ENCODE assay signal across 18 cellular contexts in the genomic region with DNA sequence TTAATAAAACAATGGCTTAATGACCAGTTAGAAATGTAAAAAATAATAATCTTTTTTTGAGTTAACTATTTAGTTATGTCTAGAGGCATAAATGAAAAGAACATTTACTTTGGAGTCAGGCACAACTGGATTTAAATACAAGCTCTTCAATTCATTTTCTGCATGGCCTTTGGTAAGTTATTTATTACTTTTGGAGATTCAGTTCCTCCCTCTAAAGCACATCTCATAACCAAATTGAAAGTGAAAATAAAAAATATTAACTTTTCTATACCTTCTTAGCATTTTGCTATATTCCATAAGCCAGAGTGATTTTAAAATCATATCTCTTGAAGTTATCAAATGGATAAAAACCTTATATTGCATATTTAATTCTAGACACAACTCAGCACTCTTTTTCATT.
DNase-seq lines count a peak whose midpoint lies in the region; ATAC-seq and TF ChIP-seq lines count a peak whose summit lies in the region.
"Had no signal": no experiment of that assay in that cellular context is flagged by ENCODE, and none has a peak within 500 bp of the region (broad histone marks: within the 10 kb centered on the region; RNA-seq: fewer than 3 reads in every experiment).

No MANE protein-coding gene starts in this region.

- peaks cover 4% of the 10 kb centered on the region for H3K9me3 Mint-ChIP-seq in activated T-helper 17 cell treated with anti-CD3 and anti-CD28 coated beads, Interleukin-2, amount 50 U/mL, for 72 hours

- no peak overlapping the region for H3K27ac Mint-ChIP-seq in activated T-helper 17 cell treated with anti-CD3 and anti-CD28 coated beads, Interleukin-2, amount 50 U/mL, for 72 hours
- H3K27ac Mint-ChIP-seq: activated T-cell treated with anti-CD3 and anti-CD28 coated beads, Interleukin-2, amount 50 U/mL, for 24 hours had no signal

- DNase-seq in kidney glomerular epithelial cell (lab: John Stamatoyannopoulos, UW): no peak
- no peak for DNase-seq in testis
- DNase-seq in GDM1 (lab: John Stamatoyannopoulos, UW): no peak
- DNase-seq: activated CD4-positive, alpha-beta T cell treated with anti-CD3 and anti-CD28 coated beads for 1 hour; activated T-cell treated with anti-CD3 and anti-CD28 coated beads, Interleukin-2, amount 50 U/mL, for 24 hours; GM23248; head of caudate nucleus; NCI-H146; NCI-H526; T-helper 1 cell had no signal

- no peak overlapping the region for H3K27ac ChIP-seq in testis
- H3K27ac ChIP-seq: GM23248, parathyroid adenoma, thoracic aorta had no signal

- H3K4me1 Mint-ChIP-seq in activated T-helper 17 cell treated with anti-CD3 and anti-CD28 coated beads, Interleukin-2, amount 50 U/mL, for 72 hours: no peaks in the 10 kb centered on the region

- no peaks in the 10 kb centered on the region for H3K36me3 ChIP-seq in testis (ENCODE audit: low read depth, missing control alignments)
- H3K36me3 ChIP-seq: thoracic aorta had no signal

- no peak for TF ChIP-seq CTCF in testis (IDR thresholded peaks at IDR 0.05)

- H3K4me3 ChIP-seq in testis: no peak overlapping the region
- H3K4me3 ChIP-seq: GM23248, K562, thoracic aorta had no signal

- H3K4me3 Mint-ChIP-seq in activated T-helper 17 cell treated with anti-CD3 and anti-CD28 coated beads, Interleukin-2, amount 50 U/mL, for 72 hours: no peak overlapping the region
- H3K4me3 Mint-ChIP-seq: activated T-cell treated with anti-CD3 and anti-CD28 coated beads, Interleukin-2, amount 50 U/mL, for 24 hours had no signal

- H3K27me3 ChIP-seq in testis: no peaks in the 10 kb centered on the region

- H3K27me3 Mint-ChIP-seq in activated T-helper 17 cell treated with anti-CD3 and anti-CD28 coated beads, Interleukin-2, amount 50 U/mL, for 72 hours: peaks cover 14% of the 10 kb centered on the region
- H3K27me3 Mint-ChIP-seq: activated T-cell treated with anti-CD3 and anti-CD28 coated beads, Interleukin-2, amount 50 U/mL, for 24 hours had no signal

- peak; percentile 73 for ATAC-seq in GM18502 (IDR thresholded peaks at IDR 0.05; ENCODE audit: poor library complexity, unreplicated experiment)
- ATAC-seq in GM19397 (IDR thresholded peaks at IDR 0.05; ENCODE audit: unreplicated experiment): peak; percentile 68
- ATAC-seq in HG02642 (IDR thresholded peaks at IDR 0.05; ENCODE audit: poor library complexity, unreplicated experiment): peak; percentile 76
- peak; percentile 87 for ATAC-seq in HG03342 (IDR thresholded peaks at IDR 0.05; ENCODE audit: unreplicated experiment)
- no peak for ATAC-seq in activated T-helper 17 cell treated with anti-CD3 and anti-CD28 coated beads, Interleukin-2, amount 50 U/mL, for 72 hours (replicated peaks)
- ATAC-seq: K562 had no signal

- no peaks in the 10 kb centered on the region for H3K9me3 ChIP-seq in testis
- H3K9me3 ChIP-seq: thoracic aorta had no signal

- H3K4me1 ChIP-seq in testis: no peaks in the 10 kb centered on the region
- H3K4me1 ChIP-seq: parathyroid adenoma had no signal

- TF ChIP-seq POLR2A in testis (IDR thresholded peaks at IDR 0.05): no peak

- intact Hi-C loops in testis (cut with DNase I; ENCODE audit: low total_unique reads): no loop called here

- H3K36me3 Mint-ChIP-seq in activated T-helper 17 cell treated with anti-CD3 and anti-CD28 coated beads, Interleukin-2, amount 50 U/mL, for 72 hours (ENCODE audit: low read depth): no peaks in the 10 kb centered on the region
